ENCODE assay signal across 8 cellular contexts in the genomic region with DNA sequence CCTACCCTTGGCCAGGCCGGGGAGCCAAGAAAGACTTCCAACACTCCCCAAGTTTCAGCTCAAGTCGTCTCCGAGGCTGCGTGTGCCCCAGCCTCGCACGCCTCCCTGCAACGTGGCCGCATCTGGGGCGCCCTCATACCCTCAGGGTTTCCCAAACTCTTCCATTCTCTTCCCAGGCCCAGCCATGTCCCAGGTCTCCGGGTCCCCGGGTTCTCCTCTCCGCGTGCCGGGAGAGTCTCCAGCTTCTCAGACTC. TPM values are rescaled to one million over a fixed set of nuclear protein-coding genes. Genes with fewer than 3 reads are reported as not detected.
DNase-seq lines count a peak whose midpoint lies in the region; ATAC-seq and TF ChIP-seq lines count a peak whose summit lies in the region.

No MANE protein-coding gene starts in this region.

- no peaks in the 10 kb centered on the region for H3K27me3 ChIP-seq in right atrium auricular region

- H3K27ac ChIP-seq in right atrium auricular region, result peak overlapping the region in 1 of 2 donors; percentile 2

- peak overlapping the region; percentile 46 to 54 for H3K4me3 ChIP-seq in right atrium auricular region

- H3K9me3 ChIP-seq in right atrium auricular region, result no peaks in the 10 kb centered on the region

- no peak for TF ChIP-seq CTCF in right atrium auricular region (IDR thresholded peaks at IDR 0.05)

- H3K27ac Mint-ChIP-seq in T-cell, result peak overlapping the region; percentile 72 to 83
- peak overlapping the region; percentile 96 for H3K27ac Mint-ChIP-seq in stimulated activated naive B cell treated with anti-CD40 and anti-IgM and Interleukin-4, amounts not matched to agents 10 μg/mL and 1 μg/mL and 100 μg/mL, for 72 hours

- H3K27me3 Mint-ChIP-seq in T-cell, result peaks cover 0 to 17% of the 10 kb centered on the region in 2 donors
- H3K27me3 Mint-ChIP-seq in stimulated activated naive B cell treated with anti-CD40 and anti-IgM and Interleukin-4, amounts not matched to agents 10 μg/mL and 1 μg/mL and 100 μg/mL, for 72 hours, result peaks cover 0 to 3% of the 10 kb centered on the region in 2 donors

- DNase-seq in SKM-1 (lab: John Stamatoyannopoulos, UW; ENCODE audit: unreplicated experiment) (peak; percentile 29), SKM-1 treated with dmso at 0.1 percent for 144 hours (lab: John Stamatoyannopoulos, UW; ENCODE audit: unreplicated experiment) (no peak), T-cell (peak in 4 of 34 experiments; percentile 1 to 23 (median 2)), right atrium auricular region (ENCODE audit: low spot score) (no peak), pons (ENCODE audit: low spot score) (no peak), COR-L47 (lab: John Stamatoyannopoulos, UW) (no peak)
- no peak for DNase-seq in stimulated activated naive B cell treated with anti-CD40 and anti-IgM and Interleukin-4, amounts not matched to agents 10 μg/mL and 1 μg/mL and 100 μg/mL, for 72 hours

- H3K4me1 Mint-ChIP-seq in T-cell, result peaks cover 30 to 40% (median 37%) of the 10 kb centered on the region in 3 donors
- H3K4me1 Mint-ChIP-seq in stimulated activated naive B cell treated with anti-CD40 and anti-IgM and Interleukin-4, amounts not matched to agents 10 μg/mL and 1 μg/mL and 100 μg/mL, for 72 hours, result peaks cover 7 to 21% of the 10 kb centered on the region in 2 donors

- POLR2A ChIA-PET in T-cell (lab: Charles Lee), result no interaction called here

- no peaks in the 10 kb centered on the region for H3K9me3 Mint-ChIP-seq in T-cell
- H3K9me3 Mint-ChIP-seq in stimulated activated naive B cell treated with anti-CD40 and anti-IgM and Interleukin-4, amounts not matched to agents 10 μg/mL and 1 μg/mL and 100 μg/mL, for 72 hours, result no peaks in the 10 kb centered on the region

- peak; percentile 27 for ATAC-seq in HG02678 (IDR thresholded peaks at IDR 0.05; ENCODE audit: unreplicated experiment)
- peak; percentile 36 to 53 (median 44) for ATAC-seq in T-cell (replicated peaks in 1 of 4)
- ATAC-seq in stimulated activated naive B cell treated with anti-CD40 and anti-IgM and Interleukin-4, amounts not matched to agents 10 μg/mL and 1 μg/mL and 100 μg/mL, for 72 hours (replicated peaks), result peak; percentile 23 to 24

- H3K4me1 ChIP-seq in right atrium auricular region, result no peaks in the 10 kb centered on the region

- CTCF ChIA-PET in T-cell (lab: Charles Lee), result no interaction called here

- no peaks in the 10 kb centered on the region for H3K36me3 ChIP-seq in right atrium auricular region

- H3K4me3 Mint-ChIP-seq in T-cell, result peak overlapping the region; percentile 87 to 93 (median 89)
- H3K4me3 Mint-ChIP-seq in stimulated activated naive B cell treated with anti-CD40 and anti-IgM and Interleukin-4, amounts not matched to agents 10 μg/mL and 1 μg/mL and 100 μg/mL, for 72 hours, result peak overlapping the region; percentile 89 to 95

- H3K36me3 Mint-ChIP-seq in T-cell, result peaks cover 4% of the 10 kb centered on the region
- H3K36me3 Mint-ChIP-seq in stimulated activated naive B cell treated with anti-CD40 and anti-IgM and Interleukin-4, amounts not matched to agents 10 μg/mL and 1 μg/mL and 100 μg/mL, for 72 hours, result peaks cover 4 to 5% of the 10 kb centered on the region in 2 donors

RNA-seq across cellular contexts. Expression of a gene that starts 0.3 kb away (rescaled TPM):
- total RNA-seq in T-cell (10 to 100 TPM; 28.5 to 38.1 (median 34.4) TPM), right atrium auricular region (1 to 10 TPM; 2.7 to 4.7 TPM)

Comparison
In these comparisons a context has a peak if more than half of its experiments do, and no peak if none do; other contexts are left out.
1. RNA of a gene that starts 0.3 kb away (total RNA-seq): 28.5 to 38.1 TPM in T-cell; 2.7 to 4.7 TPM in right atrium auricular region; every median in the first group is over 4 times any median in the second.
2. Peak in every context shown above with its lines, with median percentiles within 50 percentile points of each other: ATAC-seq.